8 cellular contexts compared by ENCODE assay signal in the genomic region with DNA sequence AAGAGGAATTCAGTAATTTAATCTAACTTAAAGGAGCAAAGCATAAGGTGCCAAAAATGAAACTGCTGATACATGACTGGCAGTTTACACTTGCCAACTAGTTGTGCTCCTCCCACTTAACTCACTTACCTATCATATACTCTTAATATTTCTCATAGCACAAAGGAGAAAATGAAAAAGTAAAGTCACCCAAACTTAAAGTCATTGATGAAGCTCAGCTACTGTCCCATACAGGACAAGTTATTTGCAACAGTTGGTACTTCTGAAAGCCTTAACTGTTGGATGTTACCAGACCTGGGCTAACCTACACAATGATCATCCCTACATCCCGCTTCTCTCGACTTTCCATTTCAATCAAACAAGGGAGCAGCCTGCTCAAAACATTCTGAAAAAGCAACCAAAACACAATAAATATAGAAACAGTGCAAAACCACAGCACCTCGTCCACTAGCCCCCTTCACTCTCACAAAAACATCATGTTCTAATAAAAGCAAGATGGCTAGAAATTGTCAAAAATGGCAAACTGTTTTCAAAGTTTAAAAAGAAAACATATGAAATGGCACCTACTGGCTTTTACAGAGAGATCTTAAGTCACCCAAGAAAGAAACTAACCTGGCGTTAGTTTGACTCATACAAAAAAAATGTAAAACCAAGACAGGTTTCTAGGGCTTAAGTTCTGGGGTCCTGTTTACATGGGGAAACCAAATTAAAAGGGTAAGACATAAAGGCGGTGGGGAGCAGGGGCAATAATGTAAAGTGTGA. TPM values are rescaled to one million over a fixed set of nuclear protein-coding genes. Genes with fewer than 3 reads are reported as not detected.
DNase-seq lines count a peak whose midpoint lies in the region; ATAC-seq and TF ChIP-seq lines count a peak whose summit lies in the region.

No MANE protein-coding gene starts in this region.

- peak overlapping the region; percentile 98 for H3K27ac Mint-ChIP-seq in dendritic cell treated with granulocyte-macrophage colony-stimulating factor and Interleukin-4, amounts not matched to agents 40 ng/mL and 50 ng/mL, for 4 days

- peaks cover 56% of the 10 kb centered on the region for H3K36me3 Mint-ChIP-seq in dendritic cell treated with granulocyte-macrophage colony-stimulating factor and Interleukin-4, amounts not matched to agents 40 ng/mL and 50 ng/mL, for 4 days (ENCODE audit: low read depth)

- intact Hi-C loops in PC-3 (cut with micrococcal nuclease): loop anchor here (2.0 to 10.0 kb wide), 2 partner anchors 111 to 201 kb away; partner anchors contain the start of gene BRIP1
- intact Hi-C loops in dendritic cell treated with granulocyte-macrophage colony-stimulating factor and Interleukin-4, amounts not matched to agents 40 ng/mL and 50 ng/mL, for 4 days (cut with micrococcal nuclease): loop anchor here (10.0 kb wide), 1 partner anchor 199 kb away; the partner anchor contains the start of gene BRIP1

- H3K9me3 ChIP-seq in PC-3 (ENCODE audit: low read length) (no peaks in the 10 kb centered on the region), muscle layer of colon (ENCODE audit: low read length) (no peaks in the 10 kb centered on the region)

- H3K27ac ChIP-seq in PC-3 (ENCODE audit: low read length) (peak overlapping the region; percentile 62), muscle layer of colon (ENCODE audit: low read depth, low read length) (peak overlapping the region; percentile 72)

- H3K4me3 Mint-ChIP-seq in dendritic cell treated with granulocyte-macrophage colony-stimulating factor and Interleukin-4, amounts not matched to agents 40 ng/mL and 50 ng/mL, for 4 days: peak overlapping the region; percentile 96

- TF ChIP-seq CTCF in PC-3 (conservative IDR thresholded peaks at IDR 0.05; ENCODE audit: low read depth, low read length): no peak

- H3K4me1 ChIP-seq in PC-3 (ENCODE audit: insufficient read depth, low read length) (peaks cover 24% of the 10 kb centered on the region), muscle layer of colon (ENCODE audit: insufficient read depth, low read length) (peaks cover 20% of the 10 kb centered on the region)

- H3K79me2 ChIP-seq in PC-3 (ENCODE audit: low read length): peaks cover 64% of the 10 kb centered on the region

- H3K4me1 Mint-ChIP-seq in dendritic cell treated with granulocyte-macrophage colony-stimulating factor and Interleukin-4, amounts not matched to agents 40 ng/mL and 50 ng/mL, for 4 days (ENCODE audit: low read depth): peaks cover 29% of the 10 kb centered on the region

- H3K4me2 ChIP-seq in PC-3 (ENCODE audit: low read length): peak overlapping the region; percentile 86

- no TSS peak for BruUV-seq in PC-3 (replicated peaks; lab: Mats Ljungman, UMichigan)

- POLR2A ChIA-PET in PC-3 (lab: Charles Lee; ENCODE audit: unreplicated experiment): interaction anchor here (0.8 kb wide), 1 partner anchor 24 kb away, joined by 20 read pairs; no protein-coding TSS in a partner anchor

- 0 out of 2 replicates have a peak overlapping the region, but pooled peaks have one; percentile 14 for H2AFZ ChIP-seq in PC-3 (ENCODE audit: low read length)

- H3K9me3 Mint-ChIP-seq in dendritic cell treated with granulocyte-macrophage colony-stimulating factor and Interleukin-4, amounts not matched to agents 40 ng/mL and 50 ng/mL, for 4 days: no peaks in the 10 kb centered on the region

- peaks cover 17% of the 10 kb centered on the region for H3K36me3 ChIP-seq in PC-3 (ENCODE audit: low read depth, low read length)
- no peaks in the 10 kb centered on the region for H3K36me3 ChIP-seq in muscle layer of colon (ENCODE audit: insufficient read depth, low read length)

- DNase-seq in NOMO-1 treated with DMSO at 0.1 percent for 48 hours (lab: John Stamatoyannopoulos, UW; ENCODE audit: unreplicated experiment) (peak; percentile 39), NOMO-1 treated with dmso at 0.1 percent for 144 hours (lab: John Stamatoyannopoulos, UW; ENCODE audit: unreplicated experiment) (no peak), PC-3 (peak; percentile 67), NCI-H2107 treated with DMSO at 0.1 percent for 48 hours (lab: John Stamatoyannopoulos, UW; ENCODE audit: unreplicated experiment) (no peak), COR-L47 (lab: John Stamatoyannopoulos, UW) (no peak)

- peak overlapping the region; percentile 76 for H3K9ac ChIP-seq in PC-3 (ENCODE audit: low read length)
- peak overlapping the region; percentile 71 for H3K9ac ChIP-seq in muscle layer of colon (ENCODE audit: low read length)

- no peaks in the 10 kb centered on the region for H3K27me3 ChIP-seq in PC-3 (ENCODE audit: low read length)
- no peaks in the 10 kb centered on the region for H3K27me3 ChIP-seq in muscle layer of colon (ENCODE audit: control insufficient read depth in 1 of 2, insufficient read depth in 2 of 2, low read length in 2 of 2)

- peaks cover 42% of the 10 kb centered on the region for H4K20me1 ChIP-seq in PC-3 (ENCODE audit: low read length)

- ATAC-seq in PC-3 (0 out of 2 replicates have a peak, but pooled peaks have one; percentile 9), GM18520 (IDR thresholded peaks at IDR 0.05; ENCODE audit: unreplicated experiment) (no peak)

- H3K4me3 ChIP-seq in PC-3 (ENCODE audit: low read length) (peak overlapping the region; percentile 93), muscle layer of colon (ENCODE audit: low read depth in 1 of 2, low read length in 2 of 2) (peak overlapping the region; percentile 67 to 72)

- H3F3A ChIP-seq in PC-3 (ENCODE audit: low read length, unreplicated experiment): no peaks in the 10 kb centered on the region

- CTCF ChIA-PET in PC-3 (lab: Charles Lee): interaction anchor here (1.0 kb wide), 1 partner anchor 45 kb away, joined by 5 read pairs; no protein-coding TSS in a partner anchor

- peaks cover 2% of the 10 kb centered on the region for H3K27me3 Mint-ChIP-seq in dendritic cell treated with granulocyte-macrophage colony-stimulating factor and Interleukin-4, amounts not matched to agents 40 ng/mL and 50 ng/mL, for 4 days

- H3K9me2 ChIP-seq in PC-3 (replicated peaks; ENCODE audit: low read length): no peaks in the 10 kb centered on the region

RNA-seq across cellular contexts. Expression of gene MED13, which starts 0.9 kb away (rescaled TPM):
- 26.0 and 36.8 TPM in 2 replicates for total RNA-seq in PC-3 (2014; rRNA removed)

Comparison
In these comparisons a context has a peak if more than half of its experiments do, and no peak if none do; other contexts are left out.
1. DNase-seq: peak in NOMO-1 treated with DMSO at 0.1 percent for 48 hours (single experiment) and PC-3 (single experiment); none in NOMO-1 treated with dmso at 0.1 percent for 144 hours (single experiment), NCI-H2107 treated with DMSO at 0.1 percent for 48 hours (single experiment) and COR-L47 (single experiment).